ENCODE assay signal across 1 cellular context in the genomic region with DNA sequence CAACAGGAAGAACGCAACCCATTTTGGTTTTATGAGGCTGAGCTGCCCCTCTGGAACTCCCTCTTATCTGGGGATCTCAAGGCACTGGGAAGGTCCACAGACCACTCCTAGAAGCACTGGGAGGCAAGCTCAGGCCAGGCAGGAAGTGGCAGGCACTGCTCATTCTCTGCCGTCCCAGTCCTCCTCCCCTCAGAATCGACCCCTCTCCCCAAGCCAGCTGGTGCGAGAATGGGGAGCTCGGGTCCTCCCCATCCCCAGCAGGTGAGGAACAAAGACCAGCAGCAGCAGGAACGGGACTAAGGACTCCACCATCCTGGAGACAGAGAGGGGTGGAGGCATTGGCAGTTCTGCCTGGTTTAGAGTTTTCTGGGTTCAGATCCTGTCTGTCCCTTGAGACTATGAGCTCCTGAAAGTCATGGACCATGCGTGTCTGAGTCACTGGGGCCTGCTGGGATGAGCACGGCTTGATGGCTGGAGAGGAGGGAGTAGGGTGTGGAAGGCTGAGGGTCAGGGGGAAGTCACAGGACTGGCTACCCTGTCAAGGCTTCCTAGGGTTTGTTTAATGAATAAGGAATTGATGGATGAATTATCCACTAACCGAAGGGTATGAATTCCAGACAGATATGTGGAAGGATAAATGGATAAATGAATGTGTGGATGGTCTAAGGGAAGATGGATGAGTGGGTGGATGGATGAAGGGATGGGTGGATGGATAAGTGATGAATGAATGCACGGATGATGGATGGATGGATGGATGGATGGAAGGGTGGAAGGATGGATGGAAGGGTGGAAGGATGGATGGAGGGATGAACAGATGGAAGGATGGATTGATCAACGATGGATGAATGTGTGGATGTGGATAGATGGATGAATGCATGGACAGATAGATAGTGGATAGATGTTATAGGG.
TF ChIP-seq lines count a peak whose summit lies in the region.

No MANE protein-coding gene starts in this region.

TF ChIP-seq in HepG2, 621 proteins besides CTCF, POLR2A, EP300 and RAD21:
- no peak for TF ChIP-seq RFX5 (IDR thresholded peaks at IDR 0.05; ENCODE audit: low read depth, low read length)
- TF ChIP-seq, protein P1, sequence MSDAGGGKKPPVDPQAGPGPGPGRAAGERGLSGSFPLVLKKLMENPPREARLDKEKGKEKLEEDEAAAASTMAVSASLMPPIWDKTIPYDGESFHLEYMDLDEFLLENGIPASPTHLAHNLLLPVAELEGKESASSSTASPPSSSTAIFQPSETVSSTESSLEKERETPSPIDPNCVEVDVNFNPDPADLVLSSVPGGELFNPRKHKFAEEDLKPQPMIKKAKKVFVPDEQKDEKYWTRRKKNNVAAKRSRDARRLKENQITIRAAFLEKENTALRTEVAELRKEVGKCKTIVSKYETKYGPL (CRISPR knock-in tag; IDR thresholded peaks at IDR 0.05) = no peak
- TF ChIP-seq NR2F6 (IDR thresholded peaks at IDR 0.05) = no peak
- TF ChIP-seq NR2F6 (CRISPR knock-in tag; IDR thresholded peaks at IDR 0.05) = no peak
- no peak for TF ChIP-seq HMG20B (CRISPR knock-in tag; conservative IDR thresholded peaks at IDR 0.05)
- no peak for TF ChIP-seq HMG20A (CRISPR knock-in tag; IDR thresholded peaks at IDR 0.05; ENCODE audit: borderline replicate concordance)
- no peak for TF ChIP-seq ZNF318 (CRISPR knock-in tag; IDR thresholded peaks at IDR 0.05)
- TF ChIP-seq FOXA1 (IDR thresholded peaks at IDR 0.05) = no peak
- TF ChIP-seq FOXA1 (CRISPR knock-in tag; IDR thresholded peaks at IDR 0.05) = no peak
- TF ChIP-seq BHLHE40 (IDR thresholded peaks at IDR 0.05; ENCODE audit: low read length) = no peak
- TF ChIP-seq ZNF335 (CRISPR knock-in tag; IDR thresholded peaks at IDR 0.05) = no peak
- TF ChIP-seq ZFP91 (CRISPR knock-in tag; IDR thresholded peaks at IDR 0.05; ENCODE audit: borderline replicate concordance) = no peak
- no peak for TF ChIP-seq ZNF432 (CRISPR knock-in tag; IDR thresholded peaks at IDR 0.05; ENCODE audit: borderline replicate concordance)
- TF ChIP-seq, protein P2, sequence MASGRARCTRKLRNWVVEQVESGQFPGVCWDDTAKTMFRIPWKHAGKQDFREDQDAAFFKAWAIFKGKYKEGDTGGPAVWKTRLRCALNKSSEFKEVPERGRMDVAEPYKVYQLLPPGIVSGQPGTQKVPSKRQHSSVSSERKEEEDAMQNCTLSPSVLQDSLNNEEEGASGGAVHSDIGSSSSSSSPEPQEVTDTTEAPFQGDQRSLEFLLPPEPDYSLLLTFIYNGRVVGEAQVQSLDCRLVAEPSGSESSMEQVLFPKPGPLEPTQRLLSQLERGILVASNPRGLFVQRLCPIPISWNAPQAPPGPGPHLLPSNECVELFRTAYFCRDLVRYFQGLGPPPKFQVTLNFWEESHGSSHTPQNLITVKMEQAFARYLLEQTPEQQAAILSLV (CRISPR knock-in tag; IDR thresholded peaks at IDR 0.05; ENCODE audit: borderline replicate concordance) = no peak
- TF ChIP-seq ZNF263 (CRISPR knock-in tag; IDR thresholded peaks at IDR 0.05) = no peak
